ENCODE assay signal across 33 cellular contexts in genomic region chr12:126688556-126688955, GRCh38.
DNase-seq lines count a peak whose midpoint lies in the region; ATAC-seq and TF ChIP-seq lines count a peak whose summit lies in the region.
"Had no signal": no experiment of that assay in that cellular context is flagged by ENCODE, and none has a peak within 500 bp of the region (broad histone marks: within the 10 kb centered on the region; RNA-seq: fewer than 3 reads in every experiment).

No MANE protein-coding gene starts in this region.

- H3K27ac ChIP-seq in HEK293 (ENCODE audit: extremely low read depth, low read depth, low read length) (no peak overlapping the region), esophagus muscularis mucosa (replicated peaks in 1 of 4) (no peak overlapping the region)
- H3K27ac ChIP-seq: 22Rv1; A549; BLaER1; BLaER1 treated with 17β-estradiol and CSF1 and Interleukin-3, amounts not matched to agents 10 nM and 100 nM; C4-2B had no signal

- H3K4me1 Mint-ChIP-seq in neural crest cell, result no peaks in the 10 kb centered on the region
- H3K4me1 Mint-ChIP-seq: B cell; CD14-positive monocyte; CD4-positive, alpha-beta memory T cell; CD4-positive, CD25-positive, alpha-beta regulatory T cell; CD8-positive, alpha-beta memory T cell had no signal

- no peak for TF ChIP-seq POLR2A in esophagus muscularis mucosa (IDR thresholded peaks at IDR 0.05; ENCODE audit: low read depth)

- peak; percentile 91 for DNase-seq in esophagus muscularis mucosa (ENCODE audit: extremely low spot score)
- DNase-seq in neural crest cell (ENCODE audit: low read depth, low spot score), result no peak
- no peak for DNase-seq in activated CD8-positive, alpha-beta memory T cell treated with anti-CD3 and anti-CD28 coated beads, Interleukin-2, amount 50 U/mL, for 4 hours
- DNase-seq in activated CD4-positive, alpha-beta T cell treated with anti-CD3 and anti-CD28 coated beads for 1 hour, result no peak
- DNase-seq: 8988T; ACHN; AML-193; BE2C; C1 segment of cervical spinal cord; Caco-2; Calu3; CD4-positive, alpha-beta memory T cell; CD4-positive, alpha-beta T cell; CD4-positive, CD25-positive, alpha-beta regulatory T cell; CD8-positive, alpha-beta memory T cell; CD8-positive, alpha-beta T cell; COR-L47; DMS 273 treated with DMSO at 0.1 percent for 48 hours; DMS153; DMS53; DMS79; DMS79 treated with DMSO at 0.1 percent for 48 hours; DND-41; EL had no signal

- CTCF ChIA-PET in HEK293 (lab: Yijun Ruan, JAX), result no interaction called here

- POLR2A ChIA-PET in HEK293 (lab: Yijun Ruan, JAX), result no interaction called here

- H3K4me1 ChIP-seq in HEK293 (ENCODE audit: control insufficient read depth, insufficient read depth, low read length) (no peaks in the 10 kb centered on the region), esophagus muscularis mucosa (no peaks in the 10 kb centered on the region)
- H3K4me1 ChIP-seq: A549; BE2C; BLaER1; BLaER1 treated with 17β-estradiol and CSF1 and Interleukin-3, amounts not matched to agents 10 nM and 100 nM; Caco-2 had no signal

- H3K9me3 ChIP-seq in HEK293 (ENCODE audit: control insufficient read depth, insufficient read depth, low read depth, low read length) (no peaks in the 10 kb centered on the region), esophagus muscularis mucosa (peaks cover 0 to 7% (median 2%) of the 10 kb centered on the region in 4 donors)
- H3K9me3 ChIP-seq: BE2C, Caco-2 had no signal

- H3K9me3 Mint-ChIP-seq in neural crest cell, result peaks cover 8% of the 10 kb centered on the region

- ATAC-seq in GM18519 (IDR thresholded peaks at IDR 0.05; ENCODE audit: low FRiP score, unreplicated experiment), result no peak
- ATAC-seq: A549; CD8-positive, alpha-beta T cell had no signal

- H3K27me3 ChIP-seq in esophagus muscularis mucosa, result no peaks in the 10 kb centered on the region
- H3K27me3 ChIP-seq: BE2C; BLaER1; BLaER1 treated with 17β-estradiol and CSF1 and Interleukin-3, amounts not matched to agents 10 nM and 100 nM had no signal

- H3K4me3 ChIP-seq in HEK293 (ENCODE audit: low read depth, low read length) (no peak overlapping the region), esophagus muscularis mucosa (no peak overlapping the region)
- H3K4me3 ChIP-seq: A549; BLaER1; BLaER1 treated with 17β-estradiol and CSF1 and Interleukin-3, amounts not matched to agents 10 nM and 100 nM had no signal

- no peaks in the 10 kb centered on the region for H3K36me3 Mint-ChIP-seq in neural crest cell (ENCODE audit: low read depth)
- H3K36me3 Mint-ChIP-seq: CD14-positive monocyte; CD4-positive, CD25-positive, alpha-beta regulatory T cell; CD8-positive, alpha-beta T cell had no signal

- H3K36me3 ChIP-seq in HEK293 (ENCODE audit: control insufficient read depth in 2 of 2, insufficient read depth in 1 of 2, low read length in 2 of 2), result no peaks in the 10 kb centered on the region
- no peaks in the 10 kb centered on the region for H3K36me3 ChIP-seq in esophagus muscularis mucosa
- H3K36me3 ChIP-seq: BE2C; BLaER1; BLaER1 treated with 17β-estradiol and CSF1 and Interleukin-3, amounts not matched to agents 10 nM and 100 nM had no signal

- no peak overlapping the region for H3K4me3 Mint-ChIP-seq in neural crest cell
- H3K4me3 Mint-ChIP-seq: B cell; CD14-positive monocyte; CD4-positive, alpha-beta memory T cell; CD4-positive, alpha-beta T cell; CD4-positive, CD25-positive, alpha-beta regulatory T cell; CD8-positive, alpha-beta memory T cell; CD8-positive, alpha-beta T cell had no signal

- 84% methylated on average over 4 of the region's 4 CpGs for WGBS in esophagus muscularis mucosa

- no peak for TF ChIP-seq EP300 in esophagus muscularis mucosa (IDR thresholded peaks at IDR 0.05)

- peak overlapping the region; percentile 43 for H3K27ac Mint-ChIP-seq in neural crest cell (ENCODE audit: unreplicated experiment)
- H3K27ac Mint-ChIP-seq: B cell; CD14-positive monocyte; CD4-positive, alpha-beta memory T cell; CD4-positive, alpha-beta T cell; CD4-positive, CD25-positive, alpha-beta regulatory T cell; CD8-positive, alpha-beta memory T cell; CD8-positive, alpha-beta T cell had no signal

- TF ChIP-seq CTCF in HEK293 (tag by site-specific recombination; IDR thresholded peaks at IDR 0.05), result no peak
- no peak for TF ChIP-seq CTCF in esophagus muscularis mucosa (IDR thresholded peaks at IDR 0.05)
- TF ChIP-seq CTCF in neural crest cell (conservative IDR thresholded peaks at IDR 0.05), result no peak

- H3K27me3 Mint-ChIP-seq in neural crest cell (ENCODE audit: low read depth), result peaks cover 7% of the 10 kb centered on the region
- H3K27me3 Mint-ChIP-seq: B cell; CD4-positive, alpha-beta T cell; CD4-positive, CD25-positive, alpha-beta regulatory T cell; CD8-positive, alpha-beta memory T cell had no signal

- intact Hi-C loops in esophagus muscularis mucosa (cut with DNase I), result no loop called here

TF ChIP-seq in HEK293, 187 proteins besides CTCF, POLR2A, EP300 and RAD21:
- TF ChIP-seq REPIN1 (tag by site-specific recombination; IDR thresholded peaks at IDR 0.05; ENCODE audit: low read depth) (no peak), TRIM28 (IDR thresholded peaks at IDR 0.05; ENCODE audit: borderline replicate concordance, low read length) (no peak), SCRT2 (tag by site-specific recombination; IDR thresholded peaks at IDR 0.05) (peak; percentile 20; the same call in 1 of the 2 replicates)
